In the genomic region with DNA sequence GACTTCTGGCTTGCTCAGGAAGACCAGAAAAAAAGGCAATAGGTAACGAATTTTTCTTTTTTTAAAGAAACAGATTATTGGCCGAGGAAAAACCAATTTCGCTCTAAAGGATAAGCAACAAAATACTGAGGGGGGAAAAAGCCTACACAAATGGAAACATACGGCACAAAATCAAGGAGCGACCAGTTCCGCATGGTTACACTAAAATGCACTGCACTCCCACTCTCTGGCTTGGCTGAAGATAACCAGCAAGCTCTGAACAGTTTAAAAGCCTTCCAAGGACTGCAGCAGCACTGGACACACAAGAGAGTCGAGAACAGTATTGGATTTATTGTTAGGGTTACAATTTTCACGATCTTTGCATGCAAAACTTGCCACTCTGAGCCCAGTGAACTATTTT, we compare ENCODE assay signal across 9 cellular contexts. TPM values are rescaled to one million over a fixed set of nuclear protein-coding genes. Genes with fewer than 3 reads are reported as not detected.
DNase-seq lines count a peak whose midpoint lies in the region; ATAC-seq, FAIRE-seq and TF ChIP-seq lines count a peak whose summit lies in the region.
"Had no signal": no experiment of that assay in that cellular context is flagged by ENCODE, and none has a peak within 500 bp of the region (broad histone marks: within the 10 kb centered on the region; RNA-seq: fewer than 3 reads in every experiment).

No MANE protein-coding gene starts in this region.

- no peaks in the 10 kb centered on the region for H3K27me3 ChIP-seq in keratinocyte (ENCODE audit: control insufficient read depth, extremely low read depth, insufficient read depth, low read length)

- POLR2A ChIA-PET in activated CD4-positive, alpha-beta memory T cell treated with anti-CD3 and anti-CD28 coated beads, Interleukin-2, amount 10 ng/mL, durations not matched to agents 7 days and 5 days (lab: Charles Lee): interaction anchor here (1.0 kb wide), 1 partner anchor 241 kb away, joined by 3 read pairs; a partner anchor contains a TSS

- H3K9me3 ChIP-seq in keratinocyte (ENCODE audit: control insufficient read depth, low read depth, low read length): no peaks in the 10 kb centered on the region

- H3K79me2 ChIP-seq in keratinocyte (ENCODE audit: control insufficient read depth, insufficient read depth, low read length): peaks cover 28% of the 10 kb centered on the region

- FAIRE-seq in keratinocyte (lab: Jason Lieb, UNC): no peak

- CTCF ChIA-PET in activated CD8-positive, alpha-beta memory T cell treated with anti-CD3 and anti-CD28 coated beads, Interleukin-2, amount 10 ng/mL, durations not matched to agents 7 days and 5 days (lab: Charles Lee): interaction anchor here (0.7 to 3.8 kb wide), 4 partner anchors 11 to 261 kb away, joined by 4 to 35 read pairs (median 5); a partner anchor contains a TSS
- CTCF ChIA-PET in activated CD4-positive, alpha-beta memory T cell treated with anti-CD3 and anti-CD28 coated beads, Interleukin-2, amount 10 ng/mL, durations not matched to agents 7 days and 5 days (lab: Charles Lee): interaction anchor here (0.6 to 2.3 kb wide), 8 partner anchors 8 to 159 kb away, joined by 3 to 10 read pairs (median 4); no protein-coding TSS in a partner anchor

- H3K27ac Mint-ChIP-seq in activated CD8-positive, alpha-beta memory T cell treated with anti-CD3 and anti-CD28 coated beads, Interleukin-2, amount 10 ng/mL, durations not matched to agents 7 days and 5 days: no peak overlapping the region
- no peak overlapping the region for H3K27ac Mint-ChIP-seq in activated CD4-positive, alpha-beta memory T cell treated with anti-CD3 and anti-CD28 coated beads, Interleukin-2, amount 10 ng/mL, durations not matched to agents 7 days and 5 days
- no peak overlapping the region for H3K27ac Mint-ChIP-seq in stimulated activated naive CD8-positive, alpha-beta T cell treated with anti-CD3 and anti-CD28 coated beads, Interleukin-15, amount 100 ng/mL, for 72 hours

- no peaks in the 10 kb centered on the region for H3K9me1 ChIP-seq in keratinocyte (ENCODE audit: control insufficient read depth, extremely low read depth, insufficient read depth, low read length)

- peak overlapping the region; percentile 86 for H3K9ac ChIP-seq in keratinocyte (ENCODE audit: control insufficient read depth, extremely low read depth, insufficient read depth, low read length)

- no peak for TF ChIP-seq CTCF in keratinocyte (optimal IDR thresholded peaks at IDR 0.05 in 1 of 3, IDR thresholded peaks at IDR 0.05 in 1 of 3, conservative IDR thresholded peaks at IDR 0.05 in 1 of 3; ENCODE audit: extremely low read depth in 1 of 3, insufficient read depth in 2 of 3, low read length in 3 of 3)

- H3K27ac ChIP-seq in keratinocyte (ENCODE audit: control insufficient read depth, insufficient read depth, low read length): peak overlapping the region; percentile 38

- ATAC-seq in activated CD8-positive, alpha-beta memory T cell treated with anti-CD3 and anti-CD28 coated beads, Interleukin-2, amount 10 ng/mL, durations not matched to agents 7 days and 5 days: no peak
- ATAC-seq in stimulated activated naive CD8-positive, alpha-beta T cell treated with anti-CD3 and anti-CD28 coated beads, Interleukin-15, amount 100 ng/mL, for 72 hours: no peak
- ATAC-seq in GM18868 (IDR thresholded peaks at IDR 0.05; ENCODE audit: unreplicated experiment): no peak

- DNase-seq in activated CD8-positive, alpha-beta memory T cell treated with anti-CD3 and anti-CD28 coated beads, Interleukin-2, amount 10 ng/mL, durations not matched to agents 7 days and 5 days: no peak
- DNase-seq in activated CD8-positive, alpha-beta memory T cell treated with anti-CD3 and anti-CD28 coated beads, Interleukin-2, amount 50 U/mL, for 4 hours: no peak
- DNase-seq in activated CD4-positive, alpha-beta memory T cell treated with anti-CD3 and anti-CD28 coated beads, Interleukin-2, amount 10 ng/mL, durations not matched to agents 7 days and 5 days: no peak
- DNase-seq in keratinocyte (ENCODE audit: low read depth, low spot score) (no peak), GM03348 (ENCODE audit: low spot score) (no peak), NOMO-1 treated with dmso at 0.1 percent for 144 hours (lab: John Stamatoyannopoulos, UW; ENCODE audit: unreplicated experiment) (no peak)
- DNase-seq in stimulated activated naive CD8-positive, alpha-beta T cell treated with anti-CD3 and anti-CD28 coated beads, Interleukin-15, amount 100 ng/mL, for 72 hours: no peak
- DNase-seq: NCI-H1436 treated with DMSO at 0.1 percent for 48 hours had no signal

- H3K4me1 ChIP-seq in keratinocyte (ENCODE audit: control insufficient read depth, extremely low read depth, insufficient read depth, low read length): peaks cover 8% of the 10 kb centered on the region

- no peaks in the 10 kb centered on the region for H3K36me3 ChIP-seq in keratinocyte (ENCODE audit: control insufficient read depth in 2 of 2, extremely low read depth in 1 of 2, insufficient read depth in 2 of 2, low read length in 2 of 2)

- H3K4me3 Mint-ChIP-seq in activated CD8-positive, alpha-beta memory T cell treated with anti-CD3 and anti-CD28 coated beads, Interleukin-2, amount 10 ng/mL, durations not matched to agents 7 days and 5 days: peak overlapping the region; percentile 37
- H3K4me3 Mint-ChIP-seq in activated CD4-positive, alpha-beta memory T cell treated with anti-CD3 and anti-CD28 coated beads, Interleukin-2, amount 10 ng/mL, durations not matched to agents 7 days and 5 days: peak overlapping the region; percentile 6
- peak overlapping the region; percentile 29 to 51 for H3K4me3 Mint-ChIP-seq in stimulated activated naive CD8-positive, alpha-beta T cell treated with anti-CD3 and anti-CD28 coated beads, Interleukin-15, amount 100 ng/mL, for 72 hours

- H3K4me2 ChIP-seq in keratinocyte (ENCODE audit: control insufficient read depth, extremely low read depth, insufficient read depth, low read depth, low read length): peak overlapping the region; percentile 93

- H3K9me3 Mint-ChIP-seq in activated CD8-positive, alpha-beta memory T cell treated with anti-CD3 and anti-CD28 coated beads, Interleukin-2, amount 10 ng/mL, durations not matched to agents 7 days and 5 days (ENCODE audit: low read depth): no peaks in the 10 kb centered on the region
- no peaks in the 10 kb centered on the region for H3K9me3 Mint-ChIP-seq in activated CD4-positive, alpha-beta memory T cell treated with anti-CD3 and anti-CD28 coated beads, Interleukin-2, amount 10 ng/mL, durations not matched to agents 7 days and 5 days
- no peaks in the 10 kb centered on the region for H3K9me3 Mint-ChIP-seq in stimulated activated naive CD8-positive, alpha-beta T cell treated with anti-CD3 and anti-CD28 coated beads, Interleukin-15, amount 100 ng/mL, for 72 hours

- peak overlapping the region; percentile 75 to 86 (median 80) for H3K4me3 ChIP-seq in keratinocyte (ENCODE audit: control insufficient read depth in 2 of 3, extremely low read depth in 1 of 3, insufficient read depth in 2 of 3, low read depth in 1 of 3, low read length in 3 of 3)

- H4K20me1 ChIP-seq in keratinocyte (ENCODE audit: control insufficient read depth, extremely low read depth, insufficient read depth, low read length): no peaks in the 10 kb centered on the region

- peaks cover 54% of the 10 kb centered on the region for H3K27me3 Mint-ChIP-seq in activated CD8-positive, alpha-beta memory T cell treated with anti-CD3 and anti-CD28 coated beads, Interleukin-2, amount 10 ng/mL, durations not matched to agents 7 days and 5 days
- H3K27me3 Mint-ChIP-seq in activated CD4-positive, alpha-beta memory T cell treated with anti-CD3 and anti-CD28 coated beads, Interleukin-2, amount 10 ng/mL, durations not matched to agents 7 days and 5 days: peaks cover 48% of the 10 kb centered on the region
- peaks cover 62% of the 10 kb centered on the region for H3K27me3 Mint-ChIP-seq in stimulated activated naive CD8-positive, alpha-beta T cell treated with anti-CD3 and anti-CD28 coated beads, Interleukin-15, amount 100 ng/mL, for 72 hours

- peaks cover 7% of the 10 kb centered on the region for H3K36me3 Mint-ChIP-seq in activated CD8-positive, alpha-beta memory T cell treated with anti-CD3 and anti-CD28 coated beads, Interleukin-2, amount 10 ng/mL, durations not matched to agents 7 days and 5 days
- H3K36me3 Mint-ChIP-seq in activated CD4-positive, alpha-beta memory T cell treated with anti-CD3 and anti-CD28 coated beads, Interleukin-2, amount 10 ng/mL, durations not matched to agents 7 days and 5 days (ENCODE audit: low read depth): no peaks in the 10 kb centered on the region

- dilution Hi-C loops in keratinocyte (cut with MboI; ENCODE audit: extremely low pct_ligation_motif_present, low sequenced_read_pairs): no loop called here

- H2AFZ ChIP-seq in keratinocyte (ENCODE audit: control insufficient read depth, low read length): peak overlapping the region; percentile 99

- H3K4me1 Mint-ChIP-seq in activated CD8-positive, alpha-beta memory T cell treated with anti-CD3 and anti-CD28 coated beads, Interleukin-2, amount 10 ng/mL, durations not matched to agents 7 days and 5 days: peaks cover 11% of the 10 kb centered on the region
- peaks cover 12% of the 10 kb centered on the region for H3K4me1 Mint-ChIP-seq in activated CD4-positive, alpha-beta memory T cell treated with anti-CD3 and anti-CD28 coated beads, Interleukin-2, amount 10 ng/mL, durations not matched to agents 7 days and 5 days
- peaks cover 6% of the 10 kb centered on the region for H3K4me1 Mint-ChIP-seq in stimulated activated naive CD8-positive, alpha-beta T cell treated with anti-CD3 and anti-CD28 coated beads, Interleukin-15, amount 100 ng/mL, for 72 hours

RNA-seq across cellular contexts. Expression of a gene that starts 0.9 kb away (rescaled TPM):
- under 1 TPM; 0.29 to 0.59 TPM for total RNA-seq in activated CD8-positive, alpha-beta memory T cell treated with anti-CD3 and anti-CD28 coated beads, Interleukin-2, amount 10 ng/mL, durations not matched to agents 7 days and 5 days
- 1 to 10 TPM; 1.4 to 1.8 TPM for total RNA-seq in activated CD4-positive, alpha-beta memory T cell treated with anti-CD3 and anti-CD28 coated beads, Interleukin-2, amount 10 ng/mL, durations not matched to agents 7 days and 5 days
- polyA plus RNA-seq in keratinocyte: 8.5 to 14.9 TPM (median 11.8 TPM) in 3 replicates
- 29.9 TPM for polyA plus RNA-seq in keratinocyte (2011; ENCODE audit: low read depth)
- 14.5 and 17.4 TPM in 2 replicates for polyA plus RNA-seq in keratinocyte (2011; cell fraction: cytosol; rRNA removed)
- polyA plus RNA-seq in keratinocyte (2011; cell fraction: nucleus; rRNA removed): 13.0 and 15.3 TPM in 2 replicates
- 24.6 and 26.8 TPM in 2 replicates for polyA plus RNA-seq in keratinocyte (2012; ENCODE audit: low replicate concordance)
- polyA minus RNA-seq in keratinocyte: 7.1 to 11.6 TPM (median 8.1 TPM) in 3 replicates
- polyA minus RNA-seq in keratinocyte (2011; cell fraction: cytosol; rRNA and poly(A)+ RNA removed): 10.6 TPM
- 4.4 and 7.7 TPM in 2 replicates for polyA minus RNA-seq in keratinocyte (2011; cell fraction: nucleus; rRNA and poly(A)+ RNA removed)
